ENCODE assay signal across 2 cellular contexts in the genomic region with DNA sequence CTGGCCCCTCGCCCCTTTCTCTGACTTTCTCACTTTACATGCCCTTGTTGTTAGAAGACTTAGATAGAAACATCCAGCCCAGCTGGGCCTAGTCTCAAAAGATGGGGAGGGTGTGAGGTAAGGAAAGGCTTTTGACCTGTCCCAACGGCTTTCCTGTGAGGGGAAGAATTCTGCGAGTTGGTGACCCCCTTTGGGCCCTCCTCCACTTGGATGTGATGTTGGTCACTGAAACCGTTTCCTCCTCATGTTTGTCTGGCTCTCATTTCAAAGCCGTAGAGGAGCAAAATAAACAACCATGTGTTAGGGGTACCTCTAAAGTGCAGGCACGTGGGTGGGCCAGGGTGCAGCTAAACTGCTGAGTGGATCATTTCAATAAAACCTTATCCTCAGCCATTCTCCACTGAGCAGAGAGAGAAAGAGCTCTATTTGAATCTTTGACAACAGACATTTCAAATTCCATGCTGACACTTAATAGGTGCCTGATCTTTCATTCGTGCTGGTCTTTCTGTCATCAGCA.
TF ChIP-seq lines count a peak whose summit lies in the region.

No MANE protein-coding gene starts in this region.

TF ChIP-seq in GM23338, 12 proteins besides CTCF, POLR2A, EP300 and RAD21 (continued from another document):
- TF ChIP-seq STAT1 (IDR thresholded peaks at IDR 0.05; ENCODE audit: unreplicated experiment), result no peak
TF ChIP-seq in GM23338: peak in this region for 0.

TF ChIP-seq in WTC11, 78 proteins besides CTCF, POLR2A, EP300 and RAD21 (continued from another document):
- no peak for TF ChIP-seq ZNF263 (CRISPR knock-in tag; IDR thresholded peaks at IDR 0.05; ENCODE audit: low read depth)
